ENCODE assay signal across 22 cellular contexts in genomic region chr21:42964561-42965560, GRCh38. TPM values are rescaled to one million over a fixed set of nuclear protein-coding genes. Genes with fewer than 3 reads are reported as not detected.
DNase-seq lines count a peak whose midpoint lies in the region; ATAC-seq and TF ChIP-seq lines count a peak whose summit lies in the region.
"Had no signal": no experiment of that assay in that cellular context is flagged by ENCODE, and none has a peak within 500 bp of the region (broad histone marks: within the 10 kb centered on the region; RNA-seq: fewer than 3 reads in every experiment).

No MANE protein-coding gene starts in this region.

- H4K8ac ChIP-seq in trophoblast cell (ENCODE audit: low read depth, low read length): no peak overlapping the region

- no peak overlapping the region for H2BK5ac ChIP-seq in trophoblast cell (ENCODE audit: low read depth, low read length, poor library complexity)

- H3K4me3 Mint-ChIP-seq in Caco-2 (ENCODE audit: unreplicated experiment): no peak overlapping the region
- H3K4me3 Mint-ChIP-seq in activated CD8-positive, alpha-beta memory T cell treated with anti-CD3 and anti-CD28 coated beads, Interleukin-2, amount 10 ng/mL, durations not matched to agents 7 days and 5 days: no peak overlapping the region
- H3K4me3 Mint-ChIP-seq in MCF 10A (ENCODE audit: unreplicated experiment): no peak overlapping the region
- no peak overlapping the region for H3K4me3 Mint-ChIP-seq in CD8-positive, alpha-beta memory T cell
- H3K4me3 Mint-ChIP-seq: CD4-positive, CD25-positive, alpha-beta regulatory T cell had no signal

- H3K14ac ChIP-seq in trophoblast cell (ENCODE audit: low read length): no peak overlapping the region

- H3K9ac ChIP-seq in NT2/D1 (ENCODE audit: insufficient read length, low read depth): peak overlapping the region; percentile 47
- H3K9ac ChIP-seq in trophoblast cell (ENCODE audit: low read length): no peak overlapping the region
- H3K9ac ChIP-seq: KMS-11 had no signal

- H3K4me1 ChIP-seq in Caco-2: peaks cover 27% of the 10 kb centered on the region
- peaks cover 8% of the 10 kb centered on the region for H3K4me1 ChIP-seq in NT2/D1 (ENCODE audit: insufficient read depth, insufficient read length)
- H3K4me1 ChIP-seq in trophoblast cell (ENCODE audit: control insufficient read depth in 1 of 2, insufficient read depth in 2 of 2, low read length in 2 of 2): peaks cover 15 to 28% of the 10 kb centered on the region in 2 experiments
- H3K4me1 ChIP-seq in CD8-positive, alpha-beta memory T cell (ENCODE audit: insufficient read depth, low read length): no peaks in the 10 kb centered on the region

- no peaks in the 10 kb centered on the region for H3K27me3 Mint-ChIP-seq in Caco-2 (ENCODE audit: insufficient read depth, unreplicated experiment)
- no peaks in the 10 kb centered on the region for H3K27me3 Mint-ChIP-seq in activated CD8-positive, alpha-beta memory T cell treated with anti-CD3 and anti-CD28 coated beads, Interleukin-2, amount 10 ng/mL, durations not matched to agents 7 days and 5 days
- no peaks in the 10 kb centered on the region for H3K27me3 Mint-ChIP-seq in MCF 10A (ENCODE audit: insufficient read depth, unreplicated experiment)
- peaks cover 0 to 3% of the 10 kb centered on the region in 2 donors for H3K27me3 Mint-ChIP-seq in CD8-positive, alpha-beta memory T cell

- H3K27ac Mint-ChIP-seq in Caco-2 (ENCODE audit: unreplicated experiment) (peak overlapping the region; percentile 26), MCF 10A (ENCODE audit: low read depth, unreplicated experiment) (no peak overlapping the region)
- H3K27ac Mint-ChIP-seq in activated CD8-positive, alpha-beta memory T cell treated with anti-CD3 and anti-CD28 coated beads, Interleukin-2, amount 10 ng/mL, durations not matched to agents 7 days and 5 days: no peak overlapping the region
- no peak overlapping the region for H3K27ac Mint-ChIP-seq in CD8-positive, alpha-beta memory T cell

- H4K12ac ChIP-seq in trophoblast cell (ENCODE audit: low read depth, low read length): no peak overlapping the region

- no peak overlapping the region for H2AFZ ChIP-seq in trophoblast cell (ENCODE audit: insufficient read depth, low read length, poor library complexity)

- CTCF ChIA-PET in Caco-2 (lab: Charles Lee): interaction anchor here (0.6 kb wide), 1 partner anchor 107 kb away, joined by 3 read pairs; no protein-coding TSS in a partner anchor
- CTCF ChIA-PET in activated CD8-positive, alpha-beta memory T cell treated with anti-CD3 and anti-CD28 coated beads, Interleukin-2, amount 10 ng/mL, durations not matched to agents 7 days and 5 days (lab: Charles Lee): no interaction called here
- CTCF ChIA-PET in MCF 10A (lab: Yijun Ruan, JAX): interaction anchor here (1.0 kb wide), 1 partner anchor 9 kb away, joined by 3 read pairs; no protein-coding TSS in a partner anchor
- CTCF ChIA-PET in CD8-positive, alpha-beta memory T cell (lab: Charles Lee): interaction anchor here (1.4 kb wide), 1 partner anchor 9 kb away, joined by 3 read pairs; the partner anchor contains the start of gene PKNOX1

- H3K4me2 ChIP-seq in trophoblast cell (ENCODE audit: low read length): no peak overlapping the region
- H3K4me2 ChIP-seq: KMS-11 had no signal

- TF ChIP-seq CTCF in Caco-2 (IDR thresholded peaks at IDR 0.05; ENCODE audit: insufficient read depth in 1 of 2, low read depth in 1 of 2, low read length in 1 of 2, severe bottlenecking in 1 of 2, unreplicated experiment in 1 of 2): no peak
- no peak for TF ChIP-seq CTCF in MCF 10A (IDR thresholded peaks at IDR 0.05; ENCODE audit: unreplicated experiment)

- H3K79me1 ChIP-seq in trophoblast cell (ENCODE audit: low read length): peaks cover 20% of the 10 kb centered on the region

- H3K4ac ChIP-seq in trophoblast cell (ENCODE audit: low read depth, low read length): peak overlapping the region; percentile 13

- 100% methylated on average over 2 of the region's 16 CpGs for WGBS in trophoblast cell (ENCODE audit: extremely low coverage, insufficient coverage, insufficient read length)

- no TSS peak for BruUV-seq in Caco-2 (replicated peaks; lab: Mats Ljungman, UMichigan)
- no TSS peak for BruUV-seq in MCF 10A (replicated peaks; lab: Mats Ljungman, UMichigan)

- H3K18ac ChIP-seq in trophoblast cell (ENCODE audit: low read length): peak overlapping the region; percentile 23

- H3K9me3 ChIP-seq in Caco-2 (no peaks in the 10 kb centered on the region), NT2/D1 (ENCODE audit: insufficient read depth, low read length) (no peaks in the 10 kb centered on the region), trophoblast cell (ENCODE audit: insufficient read depth, low read depth, low read length) (no peaks in the 10 kb centered on the region)
- no peaks in the 10 kb centered on the region for H3K9me3 ChIP-seq in CD8-positive, alpha-beta memory T cell (ENCODE audit: low read length)

- H3K36me3 Mint-ChIP-seq in Caco-2 (ENCODE audit: insufficient read depth, unreplicated experiment) (peaks cover 51% of the 10 kb centered on the region), MCF 10A (ENCODE audit: insufficient read depth, unreplicated experiment) (no peaks in the 10 kb centered on the region)
- no peaks in the 10 kb centered on the region for H3K36me3 Mint-ChIP-seq in activated CD8-positive, alpha-beta memory T cell treated with anti-CD3 and anti-CD28 coated beads, Interleukin-2, amount 10 ng/mL, durations not matched to agents 7 days and 5 days
- no peaks in the 10 kb centered on the region for H3K36me3 Mint-ChIP-seq in CD8-positive, alpha-beta memory T cell
- H3K36me3 Mint-ChIP-seq: CD4-positive, CD25-positive, alpha-beta regulatory T cell had no signal

- POLR2A ChIA-PET in Caco-2 (lab: Charles Lee): no interaction called here
- POLR2A ChIA-PET in MCF 10A (lab: Yijun Ruan, JAX): interaction anchor here (1.0 kb wide), 1 partner anchor 9 kb away, joined by 4 read pairs; the partner anchor contains the start of gene PKNOX1
- POLR2A ChIA-PET in CD8-positive, alpha-beta memory T cell (lab: Charles Lee): interaction anchor here (0.5 kb wide), 1 partner anchor 29 kb away, joined by 4 read pairs; no protein-coding TSS in a partner anchor

- H3K4me3 ChIP-seq in Caco-2 (ENCODE audit: low read depth, low read length): no peak overlapping the region
- no peak overlapping the region for H3K4me3 ChIP-seq in NT2/D1 (ENCODE audit: insufficient read length, low read depth)
- H3K4me3 ChIP-seq in trophoblast cell (ENCODE audit: low read depth, low read length): no peak overlapping the region
- H3K4me3 ChIP-seq in CD8-positive, alpha-beta memory T cell (ENCODE audit: low read length): no peak overlapping the region

- H4K91ac ChIP-seq in trophoblast cell (ENCODE audit: low read depth, low read length): no peak overlapping the region

- H3K4me1 Mint-ChIP-seq in Caco-2 (ENCODE audit: low read depth, unreplicated experiment) (peaks cover 13% of the 10 kb centered on the region), MCF 10A (ENCODE audit: insufficient read depth, unreplicated experiment) (no peaks in the 10 kb centered on the region)
- no peaks in the 10 kb centered on the region for H3K4me1 Mint-ChIP-seq in activated CD8-positive, alpha-beta memory T cell treated with anti-CD3 and anti-CD28 coated beads, Interleukin-2, amount 10 ng/mL, durations not matched to agents 7 days and 5 days
- H3K4me1 Mint-ChIP-seq in CD8-positive, alpha-beta memory T cell: no peaks in the 10 kb centered on the region

- H3K9me3 Mint-ChIP-seq in Caco-2 (ENCODE audit: unreplicated experiment) (no peaks in the 10 kb centered on the region), MCF 10A (ENCODE audit: unreplicated experiment) (no peaks in the 10 kb centered on the region)
- no peaks in the 10 kb centered on the region for H3K9me3 Mint-ChIP-seq in activated CD8-positive, alpha-beta memory T cell treated with anti-CD3 and anti-CD28 coated beads, Interleukin-2, amount 10 ng/mL, durations not matched to agents 7 days and 5 days (ENCODE audit: low read depth)
- H3K9me3 Mint-ChIP-seq in CD8-positive, alpha-beta memory T cell: no peaks in the 10 kb centered on the region
- H3K9me3 Mint-ChIP-seq: CD4-positive, CD25-positive, alpha-beta regulatory T cell had no signal

- intact Hi-C loops in Caco-2 (cut with micrococcal nuclease; ENCODE audit: unreplicated experiment): no loop called here
- intact Hi-C loops in MCF 10A (cut with micrococcal nuclease): no loop called here

- no peak overlapping the region for H2AK5ac ChIP-seq in trophoblast cell (ENCODE audit: low read length)

- H3K23ac ChIP-seq in trophoblast cell (ENCODE audit: low read length): no peak overlapping the region

- peak overlapping the region; percentile 7 for H3K27ac ChIP-seq in trophoblast cell (ENCODE audit: low read depth, low read length)
- no peak overlapping the region for H3K27ac ChIP-seq in CD8-positive, alpha-beta memory T cell (ENCODE audit: low read depth, low read length)
- H3K27ac ChIP-seq: KMS-11 had no signal

- no peak overlapping the region for H2BK12ac ChIP-seq in trophoblast cell (ENCODE audit: low read length)

- DNase-seq in Caco-2 (no peak), NT2/D1 (ENCODE audit: low read depth, low spot score) (no peak), inferior parietal cortex (ENCODE audit: extremely low spot score) (peak; percentile 13), trophoblast cell (peak in 1 of 2 donors; percentile 39), MCF 10A (ENCODE audit: unreplicated experiment) (no peak)
- DNase-seq in activated CD8-positive, alpha-beta memory T cell treated with anti-CD3 and anti-CD28 coated beads, Interleukin-2, amount 10 ng/mL, durations not matched to agents 7 days and 5 days: no peak
- no peak for DNase-seq in CD8-positive, alpha-beta memory T cell
- DNase-seq: CD4-positive, CD25-positive, alpha-beta regulatory T cell; COR-L47; DMS 273 treated with DMSO at 0.1 percent for 48 hours; DND-41; HCEC 1CT; NCI-H1694 treated with DMSO at 0.1 percent for 48 hours; NCI-H2081 treated with DMSO at 0.1 percent for 48 hours; NCI-H2171 treated with DMSO at 0.1 percent for 48 hours; NCI-H446; NCI-H526 had no signal

- no peak overlapping the region for H2BK120ac ChIP-seq in trophoblast cell (ENCODE audit: insufficient read depth, low read length, poor library complexity)

- no peaks in the 10 kb centered on the region for H3K36me3 ChIP-seq in Caco-2 (ENCODE audit: control insufficient read depth, insufficient read depth, low read length)
- H3K36me3 ChIP-seq in NT2/D1 (ENCODE audit: insufficient read depth, insufficient read length, low read length): no peaks in the 10 kb centered on the region
- H3K36me3 ChIP-seq in trophoblast cell (ENCODE audit: control insufficient read depth in 1 of 2, insufficient read depth in 2 of 2, low read length in 2 of 2): peaks cover 0 to 2% of the 10 kb centered on the region in 2 experiments
- no peaks in the 10 kb centered on the region for H3K36me3 ChIP-seq in CD8-positive, alpha-beta memory T cell (ENCODE audit: insufficient read depth, low read length)

- no peak for ATAC-seq in activated CD8-positive, alpha-beta memory T cell treated with anti-CD3 and anti-CD28 coated beads, Interleukin-2, amount 10 ng/mL, durations not matched to agents 7 days and 5 days
- no peak for ATAC-seq in HG02870 (IDR thresholded peaks at IDR 0.05; ENCODE audit: unreplicated experiment)
- ATAC-seq: Right ventricle myocardium inferior had no signal

- H3K79me2 ChIP-seq in trophoblast cell (ENCODE audit: control insufficient read depth, insufficient read depth, low read length, poor library complexity): peaks cover 1% of the 10 kb centered on the region

- H3K27me3 ChIP-seq in Caco-2 (replicated peaks; ENCODE audit: control insufficient read depth, insufficient read depth, low read length): no peaks in the 10 kb centered on the region
- no peaks in the 10 kb centered on the region for H3K27me3 ChIP-seq in NT2/D1 (ENCODE audit: insufficient read depth, insufficient read length)
- H3K27me3 ChIP-seq in trophoblast cell (ENCODE audit: insufficient read depth, low read length): no peaks in the 10 kb centered on the region
- no peaks in the 10 kb centered on the region for H3K27me3 ChIP-seq in CD8-positive, alpha-beta memory T cell (ENCODE audit: insufficient read depth, low read length, poor library complexity, severe bottlenecking)

RNA-seq across cellular contexts. Expression of gene PKNOX1, which starts 9.5 kb away (rescaled TPM):
- total RNA-seq in Caco-2 (2022) (10.7 TPM in 2 replicates), MCF 10A (2022) (13.4 and 15.0 TPM in 2 replicates)
- 13.4 and 13.7 TPM in 2 replicates for polyA plus RNA-seq in trophoblast cell (2013)
- 10 to 100 TPM; 22.0 to 31.3 TPM for total RNA-seq in activated CD8-positive, alpha-beta memory T cell treated with anti-CD3 and anti-CD28 coated beads, Interleukin-2, amount 10 ng/mL, durations not matched to agents 7 days and 5 days
- total RNA-seq in CD8-positive, alpha-beta memory T cell: 10 to 100 TPM; 22.8 to 22.9 TPM
- 18.6 TPM for polyA plus RNA-seq in CD8-positive, alpha-beta memory T cell

RNA-seq across cellular contexts. Expression of gene ERVH48-1, which starts 39.4 kb away (rescaled TPM):
- total RNA-seq in Caco-2 (2022) (37.9 and 47.7 TPM in 2 replicates), MCF 10A (2022) (not detected in 2 replicates)
- 132 and 143 TPM in 2 replicates for polyA plus RNA-seq in trophoblast cell (2013)
- total RNA-seq in activated CD8-positive, alpha-beta memory T cell treated with anti-CD3 and anti-CD28 coated beads, Interleukin-2, amount 10 ng/mL, durations not matched to agents 7 days and 5 days: not detected
- total RNA-seq in CD8-positive, alpha-beta memory T cell: not detected
- polyA plus RNA-seq in CD8-positive, alpha-beta memory T cell: not detected
- total RNA-seq: CD4-positive, CD25-positive, alpha-beta regulatory T cell; Right ventricle myocardium inferior; SK-MEL-5 had no signal
- polyA plus RNA-seq: BJ had no signal

Comparison
In these comparisons a context has a peak if more than half of its experiments do, and no peak if none do; other contexts are left out.
1. RNA of gene ERVH48-1, which starts 39.4 kb away (total RNA-seq): 37.9 to 47.7 TPM in Caco-2; not detected in CD8-positive, alpha-beta memory T cell, not detected in MCF 10A and not detected in activated CD8-positive, alpha-beta memory T cell treated with anti-CD3 and anti-CD28 coated beads, Interleukin-2, amount 10 ng/mL, durations not matched to agents 7 days and 5 days; every median in the first group is over 10 times any median in the second.